Comparison of ENCODE assay signal across 8 cellular contexts in the genomic region with DNA sequence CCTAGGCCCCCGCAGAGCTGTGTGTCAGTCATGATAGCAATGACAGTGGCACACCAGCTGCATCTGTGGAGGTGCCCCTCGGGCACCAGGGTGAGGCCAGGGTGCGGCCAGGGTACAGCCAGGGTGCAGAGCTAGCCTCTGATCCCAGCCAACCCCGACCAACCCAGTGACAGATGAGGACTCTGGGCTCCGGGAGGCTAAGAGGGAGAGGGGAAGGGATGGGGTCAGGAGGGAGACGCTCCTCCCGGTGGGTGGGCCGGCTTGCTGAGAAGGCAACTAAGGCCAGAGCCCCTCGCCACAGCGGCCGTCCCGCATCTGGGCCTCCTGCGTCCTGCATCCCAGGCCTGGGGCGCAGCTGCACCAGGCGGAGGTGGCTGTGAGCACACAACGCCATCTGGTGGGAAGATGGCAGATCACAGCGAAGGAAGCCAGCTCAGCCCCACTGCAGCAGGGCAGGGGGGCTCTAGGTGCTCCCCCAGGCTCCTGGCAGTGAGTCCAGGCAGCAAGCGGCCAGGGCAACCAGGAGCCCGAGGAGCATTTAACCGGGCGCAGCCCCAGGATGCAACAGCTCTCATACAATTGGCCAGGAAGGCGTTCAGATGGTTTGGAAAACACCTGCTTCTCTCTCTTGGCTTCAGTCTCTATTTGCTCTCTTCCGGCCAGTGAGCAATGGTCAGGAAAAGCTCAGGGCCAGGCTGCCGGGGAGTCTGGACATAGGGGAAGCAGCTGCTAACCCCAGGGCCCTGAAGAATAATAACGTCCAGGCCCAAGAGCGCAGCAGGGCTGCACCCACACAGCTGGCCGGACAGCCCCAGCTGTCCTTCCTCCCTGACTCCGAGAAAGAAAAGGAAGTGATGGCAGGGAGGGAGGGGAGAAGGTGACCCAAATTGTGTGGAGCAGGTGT.
A peak's percentile ranks its signal among the peaks of the same experiment; 100 is the strongest.
DNase-seq lines count a peak whose midpoint lies in the region; ATAC-seq and TF ChIP-seq lines count a peak whose summit lies in the region.

No MANE protein-coding gene starts in this region.

- H3K4me1 ChIP-seq in Karpas-422 (ENCODE audit: low read length): peaks cover 6% of the 10 kb centered on the region

- H3K9ac ChIP-seq in Karpas-422 (ENCODE audit: low read length): no peak overlapping the region

- H3K27me3 Mint-ChIP-seq in nephron progenitor cell (ENCODE audit: low read depth, poor library complexity): peaks cover 41% of the 10 kb centered on the region

- H4K20me1 ChIP-seq in Karpas-422 (ENCODE audit: insufficient read depth, low read depth, low read length): 0 out of 2 replicates have a peak, but pooled peaks cover 15% of the 10 kb centered on the region

- H3K9me3 ChIP-seq in Karpas-422 (ENCODE audit: low read length): no peaks in the 10 kb centered on the region

- H2AFZ ChIP-seq in Karpas-422 (ENCODE audit: low read length): no peak overlapping the region

- peak; percentile 89 for TF ChIP-seq CTCF in nephron progenitor cell (IDR thresholded peaks at IDR 0.05)

- H3K4me1 Mint-ChIP-seq in nephron progenitor cell: peaks cover 8% of the 10 kb centered on the region

- H3K4me3 ChIP-seq in Karpas-422 (ENCODE audit: low read length): no peak overlapping the region

- H3K79me2 ChIP-seq in Karpas-422 (ENCODE audit: low read length): no peaks in the 10 kb centered on the region

- no peak overlapping the region for H3K27ac Mint-ChIP-seq in nephron progenitor cell

- H3K9me3 Mint-ChIP-seq in nephron progenitor cell: peaks cover 9% of the 10 kb centered on the region

- ATAC-seq in esophagus mucosa: peak; percentile 69

- no peak overlapping the region for H3K4me3 Mint-ChIP-seq in nephron progenitor cell

- H3K9me2 ChIP-seq in Karpas-422 (replicated peaks; ENCODE audit: insufficient read depth, low read length): no peaks in the 10 kb centered on the region

- H3K27ac ChIP-seq in Karpas-422 (ENCODE audit: low read length): no peak overlapping the region

- DNase-seq in NCI-H82 (lab: John Stamatoyannopoulos, UW): peak; percentile 57
- DNase-seq in NCI-H82 treated with DMSO at 0.1 percent for 48 hours (lab: John Stamatoyannopoulos, UW; ENCODE audit: unreplicated experiment): no peak
- DNase-seq in Karpas-422: peak; percentile 84
- DNase-seq in UCSD-AML1 (lab: John Stamatoyannopoulos, UW; ENCODE audit: unreplicated experiment): peak; percentile 28
- peak; percentile 77 for DNase-seq in nephron progenitor cell
- no peak for DNase-seq in NOMO-1 treated with dmso at 0.1 percent for 144 hours (lab: John Stamatoyannopoulos, UW; ENCODE audit: unreplicated experiment)
- DNase-seq in activated gamma-delta T cell treated with Interleukin-2 at 50 U/mL for 16 hours: no peak

- no peaks in the 10 kb centered on the region for H3K36me3 Mint-ChIP-seq in nephron progenitor cell (ENCODE audit: low read depth)

- no peaks in the 10 kb centered on the region for H3K27me3 ChIP-seq in Karpas-422 (ENCODE audit: low read length)

- H3K4me2 ChIP-seq in Karpas-422 (ENCODE audit: low read depth, low read length, poor library complexity, severe bottlenecking): no peak overlapping the region

- no peaks in the 10 kb centered on the region for H3K36me3 ChIP-seq in Karpas-422 (ENCODE audit: insufficient read depth, low read length)

Comparison
In these comparisons a context has a peak if more than half of its experiments do, and no peak if none do; other contexts are left out.
1. DNase-seq: peak in NCI-H82 (single experiment), Karpas-422 (single experiment), UCSD-AML1 (single experiment) and nephron progenitor cell (single experiment); none in NCI-H82 treated with DMSO at 0.1 percent for 48 hours (single experiment), NOMO-1 treated with dmso at 0.1 percent for 144 hours (single experiment) and activated gamma-delta T cell treated with Interleukin-2 at 50 U/mL for 16 hours (single experiment).